Comparison of ENCODE assay signal across 1 cellular context in the genomic region with DNA sequence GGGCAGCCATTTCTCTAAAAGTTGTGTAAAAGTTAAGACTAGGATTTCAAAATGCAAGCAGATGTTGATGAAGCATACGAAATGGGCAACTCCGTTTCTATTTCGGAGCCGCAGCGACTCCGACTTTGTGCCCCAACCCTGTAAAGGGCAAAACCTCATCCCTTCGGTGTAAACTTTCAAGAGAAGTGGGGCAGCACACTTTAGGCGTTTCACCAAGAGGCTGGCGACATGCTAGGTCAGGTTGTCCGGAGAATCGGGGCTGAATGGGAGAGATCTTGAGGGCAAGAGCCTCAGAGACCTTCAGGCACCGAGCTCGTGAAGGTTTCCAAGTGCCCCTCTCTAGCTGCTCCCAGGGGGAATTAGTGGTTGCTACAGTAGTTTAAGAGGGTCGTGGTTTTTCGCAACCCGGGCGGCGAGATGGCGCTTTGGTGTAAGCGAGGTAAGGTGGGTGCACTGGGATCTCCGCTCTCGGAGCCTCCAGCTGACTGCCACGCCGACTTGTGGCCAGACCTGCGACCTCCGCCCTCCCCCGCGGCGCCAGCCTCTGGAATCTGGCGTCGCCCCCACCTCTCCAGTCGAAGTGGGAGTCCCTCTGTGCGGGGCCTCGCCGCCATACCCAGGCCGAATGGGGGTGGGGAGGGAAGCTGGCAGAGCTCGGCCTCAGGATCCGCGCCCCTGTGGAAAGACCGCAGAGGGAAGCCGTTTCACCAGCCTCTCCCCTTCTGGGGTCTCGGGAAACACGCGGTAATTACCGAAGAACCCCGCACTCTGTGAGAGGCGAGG.
TF ChIP-seq lines count a peak whose summit lies in the region.

No MANE protein-coding gene starts in this region.

TF ChIP-seq in H1, 55 proteins besides CTCF, POLR2A, EP300 and RAD21:
- TF ChIP-seq KDM1A (IDR thresholded peaks at IDR 0.05; ENCODE audit: borderline replicate concordance, low read length) (no peak), SP1 (IDR thresholded peaks at IDR 0.05; ENCODE audit: low read depth, low read length) (peak; percentile 65; the same call in 1 of the 2 replicates), ZNF274 (IDR thresholded peaks at IDR 0.05; ENCODE audit: borderline replicate concordance, extremely low read depth, low read length) (no peak), TAF7 (optimal IDR thresholded peaks at IDR 0.05; ENCODE audit: borderline replicate concordance, low read depth, low read length) (peak; percentile 19), RNF2 (IDR thresholded peaks at IDR 0.05; ENCODE audit: borderline replicate concordance, low read depth, low read length, missing control alignments, poor library complexity, severe bottlenecking) (no peak), FOSL1 (IDR thresholded peaks at IDR 0.05; ENCODE audit: insufficient read depth, low read depth, low read length) (no peak), HDAC6 (IDR thresholded peaks at IDR 0.05; ENCODE audit: low read depth, low read length) (no peak), MAFK (IDR thresholded peaks at IDR 0.05; ENCODE audit: low read depth, low read length) (no peak), SIN3A (conservative IDR thresholded peaks at IDR 0.05 in 1 of 2, IDR thresholded peaks at IDR 0.05 in 1 of 2; ENCODE audit: low read depth in 1 of 2, low read length in 2 of 2) (peak; percentile 86 to 92; a peak in 2 of 4 replicates), SRF (IDR thresholded peaks at IDR 0.05; ENCODE audit: low read depth, low read length) (no peak), SP4 (IDR thresholded peaks at IDR 0.05; ENCODE audit: low read length) (no peak), SIRT6 (IDR thresholded peaks at IDR 0.05; ENCODE audit: low read length) (no peak), MAX (IDR thresholded peaks at IDR 0.05) (peak; percentile 69), SP2 (IDR thresholded peaks at IDR 0.05; ENCODE audit: low read length) (no peak), CHD2 (IDR thresholded peaks at IDR 0.05; ENCODE audit: low read length) (no peak), YY1 (IDR thresholded peaks at IDR 0.05; ENCODE audit: low read depth, low read length) (peak; percentile 55; the same call in 1 of the 2 replicates), EGR1 (IDR thresholded peaks at IDR 0.05; ENCODE audit: borderline replicate concordance, low read depth, low read length) (peak; percentile 68; the same call in 1 of the 2 replicates), BACH1 (IDR thresholded peaks at IDR 0.05; ENCODE audit: low read length) (no peak), RFX5 (IDR thresholded peaks at IDR 0.05; ENCODE audit: borderline replicate concordance, low read depth, low read length) (no peak), GABPA (IDR thresholded peaks at IDR 0.05; ENCODE audit: borderline replicate concordance, insufficient read depth, low read length) (peak; percentile 39; the same call in 1 of the 2 replicates), POU5F1 (IDR thresholded peaks at IDR 0.05; ENCODE audit: low read depth, low read length) (no peak), NRF1 (IDR thresholded peaks at IDR 0.05; ENCODE audit: low read depth, low read length) (no peak), NANOG (IDR thresholded peaks at IDR 0.05; ENCODE audit: insufficient read depth, low read depth, low read length, poor library complexity, severe bottlenecking) (no peak), RBBP5 (IDR thresholded peaks at IDR 0.05; ENCODE audit: borderline replicate concordance, low read depth, low read length) (0 out of 2 replicates have a peak, but pooled peaks have one; percentile 63), EZH2 (IDR thresholded peaks at IDR 0.05; ENCODE audit: low read depth, low read length, severe bottlenecking) (no peak), KDM5A (IDR thresholded peaks at IDR 0.05; ENCODE audit: low read length) (no peak), JUND (IDR thresholded peaks at IDR 0.05; ENCODE audit: low read length) (no peak; the same call in 1 of the 2 replicates), TBP (IDR thresholded peaks at IDR 0.05; ENCODE audit: low read depth, low read length) (peak; percentile 69; the same call in 1 of the 2 replicates), TAF1 (IDR thresholded peaks at IDR 0.05; ENCODE audit: low read depth, low read length) (peak; percentile 94), TEAD4 (IDR thresholded peaks at IDR 0.05; ENCODE audit: low read depth, low read length) (peak; percentile 62), SUZ12 (IDR thresholded peaks at IDR 0.05; ENCODE audit: low read length) (no peak), BCL11A (IDR thresholded peaks at IDR 0.05; ENCODE audit: low read depth in 2 of 2, low read length in 2 of 2) (no peak), CBX8 (IDR thresholded peaks at IDR 0.05; ENCODE audit: borderline replicate concordance, low read depth, low read length) (no peak), CTBP2 (IDR thresholded peaks at IDR 0.05; ENCODE audit: borderline replicate concordance, insufficient read depth, insufficient read length, low read length) (no peak), CREB1 (IDR thresholded peaks at IDR 0.05) (no peak), CEBPB (IDR thresholded peaks at IDR 0.05; ENCODE audit: low read depth, low read length) (no peak), GTF2F1 (IDR thresholded peaks at IDR 0.05; ENCODE audit: borderline replicate concordance, low read depth, low read length) (no peak; the same call in 1 of the 2 replicates), PHF8 (conservative IDR thresholded peaks at IDR 0.05; ENCODE audit: low read depth, low read length) (no peak; the same call in 1 of the 2 replicates), KDM4A (IDR thresholded peaks at IDR 0.05; ENCODE audit: low read depth, low read length, severe bottlenecking) (peak; percentile 37), HDAC2 (IDR thresholded peaks at IDR 0.05; ENCODE audit: borderline replicate concordance in 1 of 2, low read depth in 2 of 2, low read length in 2 of 2) (0 out of 4 replicates have a peak, but pooled peaks of 1 of the 2 experiments have one; percentile 45), POLR2AphosphoS5 (IDR thresholded peaks at IDR 0.05; ENCODE audit: low read depth, low read length) (peak; percentile 95)
- TF ChIP-seq, protein P1, sequence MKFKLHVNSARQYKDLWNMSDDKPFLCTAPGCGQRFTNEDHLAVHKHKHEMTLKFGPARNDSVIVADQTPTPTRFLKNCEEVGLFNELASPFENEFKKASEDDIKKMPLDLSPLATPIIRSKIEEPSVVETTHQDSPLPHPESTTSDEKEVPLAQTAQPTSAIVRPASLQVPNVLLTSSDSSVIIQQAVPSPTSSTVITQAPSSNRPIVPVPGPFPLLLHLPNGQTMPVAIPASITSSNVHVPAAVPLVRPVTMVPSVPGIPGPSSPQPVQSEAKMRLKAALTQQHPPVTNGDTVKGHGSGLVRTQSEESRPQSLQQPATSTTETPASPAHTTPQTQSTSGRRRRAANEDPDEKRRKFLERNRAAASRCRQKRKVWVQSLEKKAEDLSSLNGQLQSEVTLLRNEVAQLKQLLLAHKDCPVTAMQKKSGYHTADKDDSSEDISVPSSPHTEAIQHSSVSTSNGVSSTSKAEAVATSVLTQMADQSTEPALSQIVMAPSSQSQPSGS (IDR thresholded peaks at IDR 0.05; ENCODE audit: low read length): no peak
- TF ChIP-seq, protein P2, sequence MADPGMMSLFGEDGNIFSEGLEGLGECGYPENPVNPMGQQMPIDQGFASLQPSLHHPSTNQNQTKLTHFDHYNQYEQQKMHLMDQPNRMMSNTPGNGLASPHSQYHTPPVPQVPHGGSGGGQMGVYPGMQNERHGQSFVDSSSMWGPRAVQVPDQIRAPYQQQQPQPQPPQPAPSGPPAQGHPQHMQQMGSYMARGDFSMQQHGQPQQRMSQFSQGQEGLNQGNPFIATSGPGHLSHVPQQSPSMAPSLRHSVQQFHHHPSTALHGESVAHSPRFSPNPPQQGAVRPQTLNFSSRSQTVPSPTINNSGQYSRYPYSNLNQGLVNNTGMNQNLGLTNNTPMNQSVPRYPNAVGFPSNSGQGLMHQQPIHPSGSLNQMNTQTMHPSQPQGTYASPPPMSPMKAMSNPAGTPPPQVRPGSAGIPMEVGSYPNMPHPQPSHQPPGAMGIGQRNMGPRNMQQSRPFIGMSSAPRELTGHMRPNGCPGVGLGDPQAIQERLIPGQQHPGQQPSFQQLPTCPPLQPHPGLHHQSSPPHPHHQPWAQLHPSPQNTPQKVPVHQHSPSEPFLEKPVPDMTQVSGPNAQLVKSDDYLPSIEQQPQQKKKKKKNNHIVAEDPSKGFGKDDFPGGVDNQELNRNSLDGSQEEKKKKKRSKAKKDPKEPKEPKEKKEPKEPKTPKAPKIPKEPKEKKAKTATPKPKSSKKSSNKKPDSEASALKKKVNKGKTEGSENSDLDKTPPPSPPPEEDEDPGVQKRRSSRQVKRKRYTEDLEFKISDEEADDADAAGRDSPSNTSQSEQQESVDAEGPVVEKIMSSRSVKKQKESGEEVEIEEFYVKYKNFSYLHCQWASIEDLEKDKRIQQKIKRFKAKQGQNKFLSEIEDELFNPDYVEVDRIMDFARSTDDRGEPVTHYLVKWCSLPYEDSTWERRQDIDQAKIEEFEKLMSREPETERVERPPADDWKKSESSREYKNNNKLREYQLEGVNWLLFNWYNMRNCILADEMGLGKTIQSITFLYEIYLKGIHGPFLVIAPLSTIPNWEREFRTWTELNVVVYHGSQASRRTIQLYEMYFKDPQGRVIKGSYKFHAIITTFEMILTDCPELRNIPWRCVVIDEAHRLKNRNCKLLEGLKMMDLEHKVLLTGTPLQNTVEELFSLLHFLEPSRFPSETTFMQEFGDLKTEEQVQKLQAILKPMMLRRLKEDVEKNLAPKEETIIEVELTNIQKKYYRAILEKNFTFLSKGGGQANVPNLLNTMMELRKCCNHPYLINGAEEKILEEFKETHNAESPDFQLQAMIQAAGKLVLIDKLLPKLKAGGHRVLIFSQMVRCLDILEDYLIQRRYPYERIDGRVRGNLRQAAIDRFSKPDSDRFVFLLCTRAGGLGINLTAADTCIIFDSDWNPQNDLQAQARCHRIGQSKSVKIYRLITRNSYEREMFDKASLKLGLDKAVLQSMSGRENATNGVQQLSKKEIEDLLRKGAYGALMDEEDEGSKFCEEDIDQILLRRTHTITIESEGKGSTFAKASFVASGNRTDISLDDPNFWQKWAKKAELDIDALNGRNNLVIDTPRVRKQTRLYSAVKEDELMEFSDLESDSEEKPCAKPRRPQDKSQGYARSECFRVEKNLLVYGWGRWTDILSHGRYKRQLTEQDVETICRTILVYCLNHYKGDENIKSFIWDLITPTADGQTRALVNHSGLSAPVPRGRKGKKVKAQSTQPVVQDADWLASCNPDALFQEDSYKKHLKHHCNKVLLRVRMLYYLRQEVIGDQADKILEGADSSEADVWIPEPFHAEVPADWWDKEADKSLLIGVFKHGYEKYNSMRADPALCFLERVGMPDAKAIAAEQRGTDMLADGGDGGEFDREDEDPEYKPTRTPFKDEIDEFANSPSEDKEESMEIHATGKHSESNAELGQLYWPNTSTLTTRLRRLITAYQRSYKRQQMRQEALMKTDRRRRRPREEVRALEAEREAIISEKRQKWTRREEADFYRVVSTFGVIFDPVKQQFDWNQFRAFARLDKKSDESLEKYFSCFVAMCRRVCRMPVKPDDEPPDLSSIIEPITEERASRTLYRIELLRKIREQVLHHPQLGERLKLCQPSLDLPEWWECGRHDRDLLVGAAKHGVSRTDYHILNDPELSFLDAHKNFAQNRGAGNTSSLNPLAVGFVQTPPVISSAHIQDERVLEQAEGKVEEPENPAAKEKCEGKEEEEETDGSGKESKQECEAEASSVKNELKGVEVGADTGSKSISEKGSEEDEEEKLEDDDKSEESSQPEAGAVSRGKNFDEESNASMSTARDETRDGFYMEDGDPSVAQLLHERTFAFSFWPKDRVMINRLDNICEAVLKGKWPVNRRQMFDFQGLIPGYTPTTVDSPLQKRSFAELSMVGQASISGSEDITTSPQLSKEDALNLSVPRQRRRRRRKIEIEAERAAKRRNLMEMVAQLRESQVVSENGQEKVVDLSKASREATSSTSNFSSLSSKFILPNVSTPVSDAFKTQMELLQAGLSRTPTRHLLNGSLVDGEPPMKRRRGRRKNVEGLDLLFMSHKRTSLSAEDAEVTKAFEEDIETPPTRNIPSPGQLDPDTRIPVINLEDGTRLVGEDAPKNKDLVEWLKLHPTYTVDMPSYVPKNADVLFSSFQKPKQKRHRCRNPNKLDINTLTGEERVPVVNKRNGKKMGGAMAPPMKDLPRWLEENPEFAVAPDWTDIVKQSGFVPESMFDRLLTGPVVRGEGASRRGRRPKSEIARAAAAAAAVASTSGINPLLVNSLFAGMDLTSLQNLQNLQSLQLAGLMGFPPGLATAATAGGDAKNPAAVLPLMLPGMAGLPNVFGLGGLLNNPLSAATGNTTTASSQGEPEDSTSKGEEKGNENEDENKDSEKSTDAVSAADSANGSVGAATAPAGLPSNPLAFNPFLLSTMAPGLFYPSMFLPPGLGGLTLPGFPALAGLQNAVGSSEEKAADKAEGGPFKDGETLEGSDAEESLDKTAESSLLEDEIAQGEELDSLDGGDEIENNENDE (IDR thresholded peaks at IDR 0.05; ENCODE audit: insufficient replicate concordance, low read length): no peak
